ENCODE assay signal across 9 cellular contexts in the genomic region with DNA sequence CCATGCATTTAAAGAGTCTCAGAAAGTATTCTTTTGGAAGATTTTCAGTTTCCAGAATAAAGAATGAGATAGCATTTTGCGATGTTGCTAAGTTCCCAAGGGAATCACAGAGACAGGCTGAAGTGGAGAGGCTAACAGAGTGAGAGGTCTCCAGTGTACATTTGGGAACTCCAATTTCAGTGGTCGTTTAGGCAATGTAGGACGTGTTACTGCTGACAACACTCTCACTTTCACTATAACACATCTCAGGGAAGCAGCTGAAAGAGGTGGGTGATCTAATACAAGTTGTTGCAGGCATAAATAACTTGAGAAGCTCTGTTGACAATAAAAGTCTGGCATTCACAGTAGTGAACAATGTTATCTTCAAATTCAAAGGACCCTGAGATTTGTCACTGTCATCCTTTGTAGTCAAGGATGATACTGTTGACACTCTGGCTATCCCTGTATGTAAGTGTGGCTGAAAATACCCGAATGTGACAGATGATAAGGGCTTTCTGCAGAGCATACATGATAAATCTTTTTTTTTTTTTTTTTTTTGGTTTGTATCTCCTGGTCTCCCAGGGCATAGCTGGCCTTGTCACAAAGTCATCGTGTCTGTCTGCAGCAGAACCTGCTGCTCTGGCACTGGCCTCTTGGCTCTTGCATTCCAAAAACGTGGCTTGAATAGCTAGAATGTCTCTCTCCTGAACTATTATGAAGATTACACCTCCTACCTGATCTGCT.
A peak's percentile ranks its signal among the peaks of the same experiment; 100 is the strongest.
DNase-seq lines count a peak whose midpoint lies in the region; ATAC-seq lines count a peak whose summit lies in the region.
"Had no signal": no experiment of that assay in that cellular context is flagged by ENCODE, and none has a peak within 500 bp of the region (broad histone marks: within the 10 kb centered on the region; RNA-seq: fewer than 3 reads in every experiment).

No MANE protein-coding gene starts in this region.

- DNase-seq in NCI-H524 treated with DMSO at 0.1 percent for 48 hours (lab: John Stamatoyannopoulos, UW) (peak; percentile 45), medulla oblongata (ENCODE audit: extremely low spot score) (peak; percentile 28), middle frontal gyrus (ENCODE audit: extremely low spot score, low spot score) (no peak), NOMO-1 treated with DMSO at 0.1 percent for 48 hours (lab: John Stamatoyannopoulos, UW; ENCODE audit: unreplicated experiment) (no peak), kidney glomerular epithelial cell (lab: John Stamatoyannopoulos, UW) (no peak)
- DNase-seq in stimulated activated CD4-positive, alpha-beta T cell treated with anti-CD3 and anti-CD28 coated beads, Interleukin-1b, Interleukin-23, amount 100 ng/mL, for 48 hours, result no peak
- DNase-seq: GF-D8 had no signal

- ATAC-seq in GM18511 (IDR thresholded peaks at IDR 0.05; ENCODE audit: unreplicated experiment) (peak; percentile 55), HG02852 (IDR thresholded peaks at IDR 0.05; ENCODE audit: unreplicated experiment) (peak; percentile 69)

Comparison
In these comparisons a context has a peak if more than half of its experiments do, and no peak if none do; other contexts are left out.
1. DNase-seq: peak in NCI-H524 treated with DMSO at 0.1 percent for 48 hours (single experiment) and medulla oblongata (single experiment); none in middle frontal gyrus (single experiment), NOMO-1 treated with DMSO at 0.1 percent for 48 hours (single experiment), stimulated activated CD4-positive, alpha-beta T cell treated with anti-CD3 and anti-CD28 coated beads, Interleukin-1b, Interleukin-23, amount 100 ng/mL, for 48 hours (single experiment) and kidney glomerular epithelial cell (single experiment).